Comparison of ENCODE assay signal across 33 cellular contexts in the genomic region with DNA sequence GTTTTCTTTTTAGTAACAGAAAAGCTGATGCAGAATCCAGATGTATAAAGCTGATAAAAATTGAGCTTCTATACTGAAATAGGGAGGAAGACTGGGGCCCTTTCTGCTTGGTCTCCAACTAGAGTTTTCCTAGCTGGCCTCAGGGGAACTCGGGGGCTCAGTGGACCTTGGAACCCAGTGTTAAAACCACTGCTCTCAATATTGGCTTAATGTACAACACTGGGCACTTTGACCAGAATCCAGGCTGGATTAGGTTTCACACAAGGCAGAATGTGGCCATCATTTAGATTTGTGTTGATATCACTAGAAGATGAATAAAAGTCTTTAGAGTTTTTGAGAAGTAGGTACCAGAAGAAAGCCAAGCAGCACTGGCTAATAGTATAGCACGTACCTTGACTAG.
"Had no signal": no experiment of that assay in that cellular context is flagged by ENCODE, and none has a peak within 500 bp of the region (broad histone marks: within the 10 kb centered on the region; RNA-seq: fewer than 3 reads in every experiment).

No MANE protein-coding gene starts in this region.

- H3K4me3 Mint-ChIP-seq: activated CD4-positive, alpha-beta memory T cell treated with anti-CD3 and anti-CD28 coated beads for 36 hours; activated CD4-positive, alpha-beta T cell treated with anti-CD3 and anti-CD28 coated beads, Interleukin-2, amount 10 ng/mL, durations not matched to agents 24 days and 14 days; activated naive CD4-positive, alpha-beta T cell treated with anti-CD3 and anti-CD28 coated beads for 36 hours; activated naive CD8-positive, alpha-beta T cell treated with anti-CD3 and anti-CD28 coated beads for 36 hours; activated T-helper 1 cell treated with anti-CD3 and anti-CD28 coated beads, Interleukin-12 subunit alpha, Interleukin-12 subunit beta, Interleukin-2, Interleukin-4 antibody, amounts not matched to agents 30 ng/mL and 10 ng/mL and 1 ng/mL, durations not matched to agents 14 hours and 24 hours and 36 hours; brain; immature natural killer cell; natural killer cell treated with Interleukin-12 subunit alpha and Interleukin-12 subunit beta and Interleukin-15 and Interleukin-18, amount 100 ng/mL, for 72 hours; stimulated activated memory B cell treated with anti-CD40 and anti-IgM and Interleukin-4, amounts not matched to agents 10 μg/mL and 1 μg/mL and 100 μg/mL, for 72 hours; stimulated activated naive CD8-positive, alpha-beta T cell treated with anti-CD3 and anti-CD28 coated beads, Interleukin-15, amount 100 ng/mL, for 72 hours; T-helper 17 cell had no signal

- FAIRE-seq: small intestine had no signal

- DNase-seq: activated CD4-positive, alpha-beta memory T cell treated with anti-CD3 and anti-CD28 coated beads for 36 hours; activated CD4-positive, alpha-beta T cell treated with anti-CD3 and anti-CD28 coated beads, Interleukin-2, amount 10 ng/mL, durations not matched to agents 24 days and 14 days; activated CD4-positive, CD25-positive, alpha-beta regulatory T cell treated with anti-CD3 and anti-CD28 coated beads, Interleukin-2, amount 50 U/mL, for 72 hours; activated CD8-positive, alpha-beta memory T cell treated with anti-CD3 and anti-CD28 coated beads, Interleukin-2, amount 50 U/mL, for 4 hours; activated effector memory CD4-positive, alpha-beta T cell treated with anti-CD3 and anti-CD28 coated beads, Interleukin-2, amount 50 U/mL, for 16 hours; activated naive CD4-positive, alpha-beta T cell treated with anti-CD3 and anti-CD28 coated beads for 36 hours; activated naive CD8-positive, alpha-beta T cell treated with anti-CD3 and anti-CD28 coated beads for 36 hours; activated T-cell treated with anti-CD3 and anti-CD28 coated beads, Interleukin-2, amount 50 U/mL, for 1 hour; adrenal gland; aorta; dorsolateral prefrontal cortex; effector memory CD4-positive, alpha-beta T cell; erythroblast; heart left ventricle; hypothalamus; immature natural killer cell; mucosa of descending colon; posterior cingulate gyrus; small intestine; stimulated activated CD4-positive, alpha-beta T cell treated with anti-CD3 and anti-CD28 coated beads, Interleukin-1b, Interleukin-23, amount 100 ng/mL, for 48 hours; stimulated activated CD4-positive, alpha-beta T cell treated with anti-CD3 and anti-CD28 coated beads, Interleukin-4, amount 100 ng/mL, for 4 hours; stimulated activated CD8-positive, alpha-beta memory T cell treated with anti-CD3 and anti-CD28 coated beads, Interleukin-4, amount 100 ng/mL, for 48 hours; stimulated activated naive CD8-positive, alpha-beta T cell treated with anti-CD3 and anti-CD28 coated beads, Interleukin-15, amount 100 ng/mL, for 72 hours; substantia nigra; T-helper 17 cell; T1000; upper lobe of right lung had no signal

- H3K27me3 ChIP-seq: adrenal gland, dorsolateral prefrontal cortex, heart left ventricle, upper lobe of right lung had no signal

- H3K9me3 ChIP-seq: adrenal gland, heart left ventricle, mucosa of descending colon, upper lobe of right lung had no signal

- H3K4me1 ChIP-seq: adrenal gland, upper lobe of right lung had no signal

- H3K27ac ChIP-seq: adrenal gland, coronary artery, dorsolateral prefrontal cortex, heart left ventricle, upper lobe of right lung had no signal

- H3K27ac Mint-ChIP-seq: activated CD4-positive, alpha-beta memory T cell treated with anti-CD3 and anti-CD28 coated beads for 36 hours; activated CD4-positive, alpha-beta T cell treated with anti-CD3 and anti-CD28 coated beads, Interleukin-2, amount 10 ng/mL, durations not matched to agents 24 days and 14 days; activated naive CD4-positive, alpha-beta T cell treated with anti-CD3 and anti-CD28 coated beads for 36 hours; activated naive CD8-positive, alpha-beta T cell treated with anti-CD3 and anti-CD28 coated beads for 36 hours; activated T-helper 1 cell treated with anti-CD3 and anti-CD28 coated beads, Interleukin-12 subunit alpha, Interleukin-12 subunit beta, Interleukin-2, Interleukin-4 antibody, amounts not matched to agents 30 ng/mL and 10 ng/mL and 1 ng/mL, durations not matched to agents 14 hours and 24 hours and 36 hours; brain; immature natural killer cell; natural killer cell treated with Interleukin-12 subunit alpha and Interleukin-12 subunit beta and Interleukin-15 and Interleukin-18, amount 100 ng/mL, for 72 hours; stimulated activated memory B cell treated with anti-CD40 and anti-IgM and Interleukin-4, amounts not matched to agents 10 μg/mL and 1 μg/mL and 100 μg/mL, for 72 hours; stimulated activated naive CD8-positive, alpha-beta T cell treated with anti-CD3 and anti-CD28 coated beads, Interleukin-15, amount 100 ng/mL, for 72 hours; T-helper 17 cell had no signal

- H3K4me3 ChIP-seq: adrenal gland, coronary artery, dorsolateral prefrontal cortex, heart left ventricle, lung, mucosa of descending colon, upper lobe of right lung had no signal

- H3K27me3 Mint-ChIP-seq: activated CD4-positive, alpha-beta T cell treated with anti-CD3 and anti-CD28 coated beads, Interleukin-2, amount 10 ng/mL, durations not matched to agents 24 days and 14 days; activated naive CD8-positive, alpha-beta T cell treated with anti-CD3 and anti-CD28 coated beads for 36 hours; brain; natural killer cell treated with Interleukin-12 subunit alpha and Interleukin-12 subunit beta and Interleukin-15 and Interleukin-18, amount 100 ng/mL, for 72 hours; stimulated activated memory B cell treated with anti-CD40 and anti-IgM and Interleukin-4, amounts not matched to agents 10 μg/mL and 1 μg/mL and 100 μg/mL, for 72 hours; stimulated activated naive CD8-positive, alpha-beta T cell treated with anti-CD3 and anti-CD28 coated beads, Interleukin-15, amount 100 ng/mL, for 72 hours; T-helper 17 cell had no signal

- H3K9me3 Mint-ChIP-seq: activated CD4-positive, alpha-beta memory T cell treated with anti-CD3 and anti-CD28 coated beads for 36 hours; activated CD4-positive, alpha-beta T cell treated with anti-CD3 and anti-CD28 coated beads, Interleukin-2, amount 10 ng/mL, durations not matched to agents 24 days and 14 days; activated naive CD4-positive, alpha-beta T cell treated with anti-CD3 and anti-CD28 coated beads for 36 hours; activated naive CD8-positive, alpha-beta T cell treated with anti-CD3 and anti-CD28 coated beads for 36 hours; activated T-helper 1 cell treated with anti-CD3 and anti-CD28 coated beads, Interleukin-12 subunit alpha, Interleukin-12 subunit beta, Interleukin-2, Interleukin-4 antibody, amounts not matched to agents 30 ng/mL and 10 ng/mL and 1 ng/mL, durations not matched to agents 14 hours and 24 hours and 36 hours; brain; immature natural killer cell; natural killer cell treated with Interleukin-12 subunit alpha and Interleukin-12 subunit beta and Interleukin-15 and Interleukin-18, amount 100 ng/mL, for 72 hours; stimulated activated memory B cell treated with anti-CD40 and anti-IgM and Interleukin-4, amounts not matched to agents 10 μg/mL and 1 μg/mL and 100 μg/mL, for 72 hours; stimulated activated naive CD8-positive, alpha-beta T cell treated with anti-CD3 and anti-CD28 coated beads, Interleukin-15, amount 100 ng/mL, for 72 hours had no signal
